Comparison of ENCODE assay signal across 27 cellular contexts in genomic region chr2:239806758-239807434, GRCh38.
DNase-seq lines count a peak whose midpoint lies in the region; ATAC-seq and TF ChIP-seq lines count a peak whose summit lies in the region.
"Had no signal": no experiment of that assay in that cellular context is flagged by ENCODE, and none has a peak within 500 bp of the region (broad histone marks: within the 10 kb centered on the region; RNA-seq: fewer than 3 reads in every experiment).

No MANE protein-coding gene starts in this region.

- no peak overlapping the region for H3K4me2 ChIP-seq in osteoblast (ENCODE audit: insufficient read depth, low read length)

- H3K27ac ChIP-seq in right atrium auricular region (no peak overlapping the region), osteoblast (ENCODE audit: low read depth, low read length) (no peak overlapping the region)
- H3K27ac ChIP-seq: left lung, parathyroid adenoma, SJCRH30, tibial nerve had no signal

- H3K27me3 ChIP-seq in right atrium auricular region (no peaks in the 10 kb centered on the region), osteoblast (ENCODE audit: insufficient read depth, low read length) (no peaks in the 10 kb centered on the region)
- H3K27me3 ChIP-seq: left lung, SJCRH30 had no signal

- H3K4me3 ChIP-seq in right atrium auricular region (no peak overlapping the region), osteoblast (ENCODE audit: insufficient read depth, low read length) (no peak overlapping the region)
- H3K4me3 ChIP-seq: GM12878, K562, left lung, SJCRH30, tibial nerve had no signal

- intact Hi-C loops in left ventricle myocardium superior (cut with micrococcal nuclease): no loop called here

- H3K36me3 ChIP-seq in right atrium auricular region: no peaks in the 10 kb centered on the region
- no peaks in the 10 kb centered on the region for H3K36me3 ChIP-seq in osteoblast (ENCODE audit: insufficient read depth, low read length)
- H3K36me3 ChIP-seq: left lung, SJCRH30, tibial nerve had no signal

- peaks cover 0 to 8% of the 10 kb centered on the region in 2 donors for H3K4me1 ChIP-seq in right atrium auricular region
- no peaks in the 10 kb centered on the region for H3K4me1 ChIP-seq in osteoblast (ENCODE audit: insufficient read depth, low read length)
- H3K4me1 ChIP-seq: left lung, parathyroid adenoma, SJCRH30, tibial nerve had no signal

- ATAC-seq in left ventricle myocardium superior (no peak), esophagus mucosa (peak; percentile 24), GM19397 (IDR thresholded peaks at IDR 0.05; ENCODE audit: unreplicated experiment) (no peak), HG02678 (IDR thresholded peaks at IDR 0.05; ENCODE audit: unreplicated experiment) (no peak)
- ATAC-seq: activated naive CD8-positive, alpha-beta T cell treated with anti-CD3 and anti-CD28 coated beads, Interleukin-2, amount 50 U/mL, for 24 hours; GM12878; HCT116; K562; left lung; naive thymus-derived CD8-positive, alpha-beta T cell; WTC11 had no signal

- no peak overlapping the region for H2AFZ ChIP-seq in osteoblast (ENCODE audit: low read length)
- H2AFZ ChIP-seq: parathyroid adenoma had no signal

- H3K9me3 ChIP-seq in right atrium auricular region (no peaks in the 10 kb centered on the region), osteoblast (ENCODE audit: low read depth, low read length) (no peaks in the 10 kb centered on the region)
- H3K9me3 ChIP-seq: left lung, SJCRH30, tibial nerve had no signal

- DNase-seq in right atrium auricular region (ENCODE audit: low spot score) (peak; percentile 48), left ventricle myocardium superior (no peak), osteoblast (ENCODE audit: insufficient read length, low spot score, missing footprints) (peak; percentile 11), ureter (ENCODE audit: low spot score) (peak; percentile 33), NAMALWA (ENCODE audit: low spot score) (no peak)
- DNase-seq: activated CD4-positive, alpha-beta T cell treated with anti-CD3 and anti-CD28 coated beads, Interleukin-2, amount 50 U/mL, for 48 hours; activated naive CD8-positive, alpha-beta T cell treated with anti-CD3 and anti-CD28 coated beads, Interleukin-2, amount 50 U/mL, for 24 hours; activated T-cell treated with anti-CD3 and anti-CD28 coated beads, Interleukin-2, amount 50 U/mL, for 1 hour; Calu3; central memory CD4-positive, alpha-beta T cell; immature natural killer cell; left lung; midbrain; NCI-H1105 treated with DMSO at 0.1 percent for 48 hours; NCI-H1930; NCI-H526 treated with DMSO at 0.1 percent for 48 hours; SJCRH30 had no signal

- no peaks in the 10 kb centered on the region for H3K79me2 ChIP-seq in osteoblast (ENCODE audit: insufficient read depth, low read length)
- H3K79me2 ChIP-seq: parathyroid adenoma had no signal

- TF ChIP-seq CTCF in right atrium auricular region (IDR thresholded peaks at IDR 0.05): no peak
- TF ChIP-seq CTCF in osteoblast (IDR thresholded peaks at IDR 0.05; ENCODE audit: extremely low read depth, low read depth, low read length): no peak

- no peaks in the 10 kb centered on the region for H4K20me1 ChIP-seq in osteoblast (ENCODE audit: insufficient read depth, low read length)

Comparison
In these comparisons a context has a peak if more than half of its experiments do, and no peak if none do; other contexts are left out.
1. DNase-seq: peak in right atrium auricular region (single experiment), osteoblast (single experiment) and ureter (single experiment); none in left ventricle myocardium superior (single experiment) and NAMALWA (single experiment).